27 cellular contexts compared by ENCODE assay signal in the genomic region with DNA sequence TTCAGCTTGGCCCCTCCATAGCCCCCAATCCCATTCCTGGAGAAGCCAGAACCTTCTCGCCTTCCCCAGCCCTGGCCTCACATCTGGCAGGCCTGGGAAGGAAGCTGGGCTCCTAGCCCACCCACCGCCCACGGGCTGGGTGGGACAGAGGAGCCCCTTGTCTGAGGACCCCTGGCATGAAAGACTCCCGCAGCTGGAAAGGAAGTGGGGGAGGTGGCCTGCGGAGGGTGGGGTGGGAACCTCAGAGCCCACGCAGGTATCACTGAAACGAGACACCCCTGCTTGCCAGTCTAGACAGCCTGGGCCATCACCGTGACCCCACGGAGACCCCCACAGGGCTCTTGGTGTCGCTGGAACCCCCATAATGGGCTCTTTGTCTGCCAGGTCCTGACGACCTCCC. TPM values are rescaled to one million over a fixed set of nuclear protein-coding genes. Genes with fewer than 3 reads are reported as not detected.
"Had no signal": no experiment of that assay in that cellular context is flagged by ENCODE, and none has a peak within 500 bp of the region (broad histone marks: within the 10 kb centered on the region; RNA-seq: fewer than 3 reads in every experiment).

No MANE protein-coding gene starts in this region.

- H3K4me3 ChIP-seq: K562, SJSA1 had no signal

- H3K9me3 ChIP-seq: SJSA1, SK-N-SH had no signal

- ATAC-seq: HepG2, K562, T-cell had no signal

- H3K9ac ChIP-seq: KMS-11, SK-N-SH had no signal

- DNase-seq: Kasumi-1, NCI-H1092, NCI-H1105 treated with DMSO at 0.1 percent for 48 hours, NCI-H1417 treated with DMSO at 0.1 percent for 48 hours, NCI-H146, NCI-H1694 treated with DMSO at 0.1 percent for 48 hours, NCI-H2029, NCI-H2081 treated with DMSO at 0.1 percent for 48 hours, NCI-H2171, NCI-H226, NCI-H446, NCI-H510A, NCI-H524 treated with DMSO at 0.1 percent for 48 hours, NCI-H69, NCI-H774, Right ventricle myocardium superior, RPMI8226, SIG-M5, SK-N-SH, SW 1271, T-cell had no signal

- H3K4me2 ChIP-seq: KMS-11, SK-N-SH had no signal

- H3K27ac ChIP-seq: KMS-11, SJSA1 had no signal

- H3K36me3 ChIP-seq: SJSA1 had no signal

- H3K9me2 ChIP-seq: SK-N-SH had no signal

RNA-seq across cellular contexts. Expression of gene NANOS3, which starts 7.6 kb away (rescaled TPM):
- total RNA-seq: HepG2, HT1080, K562, MCF 10A had no signal
